ENCODE assay signal across 1 cellular context in genomic region chr7:45885264-45885882, GRCh38.
TF ChIP-seq lines count a peak whose summit lies in the region.

No MANE protein-coding gene starts in this region.

TF ChIP-seq in HepG2, 621 proteins besides CTCF, POLR2A, EP300 and RAD21 (continued from another document and continues in another):
- TF ChIP-seq U2AF1 (optimal IDR thresholded peaks at IDR 0.05; ENCODE audit: low read depth, low read length) (peak; percentile 51), HNRNPK (IDR thresholded peaks at IDR 0.05; ENCODE audit: low read depth, low read length, poor library complexity, severe bottlenecking) (no peak), ZBTB26 (CRISPR knock-in tag; IDR thresholded peaks at IDR 0.05; ENCODE audit: borderline replicate concordance) (no peak; the same call in 1 of the 2 replicates), MAFK (conservative IDR thresholded peaks at IDR 0.05 in 1 of 2, IDR thresholded peaks at IDR 0.05 in 1 of 2; ENCODE audit: low read length in 2 of 2) (peak in 1 of 2 experiments; percentile 19; a peak in 1 of 4 replicates), ZNF639 (CRISPR knock-in tag; conservative IDR thresholded peaks at IDR 0.05) (peak; percentile 65), ASH2L (IDR thresholded peaks at IDR 0.05; ENCODE audit: insufficient read length, low read depth, low read length) (peak; percentile 71), MLLT10 (CRISPR knock-in tag; IDR thresholded peaks at IDR 0.05) (no peak), ZNF430 (CRISPR knock-in tag; IDR thresholded peaks at IDR 0.05) (peak; percentile 92), SNAPC5 (CRISPR knock-in tag; IDR thresholded peaks at IDR 0.05; ENCODE audit: borderline replicate concordance) (peak; percentile 43; the same call in 1 of the 2 replicates), SRY (CRISPR knock-in tag; IDR thresholded peaks at IDR 0.05) (no peak), AHR (CRISPR knock-in tag; IDR thresholded peaks at IDR 0.05) (peak; percentile 85; the same call in 1 of the 2 replicates), ESRRA (CRISPR knock-in tag; IDR thresholded peaks at IDR 0.05; ENCODE audit: low read depth) (peak; percentile 72; the same call in 1 of the 2 replicates), ZNF530 (CRISPR knock-in tag; IDR thresholded peaks at IDR 0.05; ENCODE audit: low read depth) (no peak), CENPX (CRISPR knock-in tag; IDR thresholded peaks at IDR 0.05) (no peak), ATRX (CRISPR knock-in tag; IDR thresholded peaks at IDR 0.05; ENCODE audit: borderline replicate concordance) (no peak), PLSCR1 (CRISPR knock-in tag; IDR thresholded peaks at IDR 0.05; ENCODE audit: borderline replicate concordance) (no peak), MIER2 (CRISPR knock-in tag; IDR thresholded peaks at IDR 0.05) (peak; percentile 84; the same call in 1 of the 2 replicates), ZNF788 (CRISPR knock-in tag; IDR thresholded peaks at IDR 0.05; ENCODE audit: borderline replicate concordance) (peak; percentile 88; the same call in 1 of the 2 replicates), ATF7 (IDR thresholded peaks at IDR 0.05) (no peak; the same call in 1 of the 2 replicates), ATF7 (CRISPR knock-in tag; IDR thresholded peaks at IDR 0.05) (peak; percentile 92), REXO4 (CRISPR knock-in tag; IDR thresholded peaks at IDR 0.05; ENCODE audit: borderline replicate concordance) (no peak), XRCC5 (optimal IDR thresholded peaks at IDR 0.05; ENCODE audit: low read length) (no peak), NCOA1 (CRISPR knock-in tag; IDR thresholded peaks at IDR 0.05) (peak; percentile 99), PTBP1 (IDR thresholded peaks at IDR 0.05; ENCODE audit: low read depth, low read length, poor library complexity, severe bottlenecking) (no peak), NBN (conservative IDR thresholded peaks at IDR 0.05) (no peak), KMT2B (CRISPR knock-in tag; IDR thresholded peaks at IDR 0.05) (peak; percentile 81), ELF3 (CRISPR knock-in tag; IDR thresholded peaks at IDR 0.05) (peak; percentile 94), SIN3A (IDR thresholded peaks at IDR 0.05; ENCODE audit: borderline replicate concordance, low read depth, low read length) (no peak; the same call in 1 of the 2 replicates), MTF1 (CRISPR knock-in tag; IDR thresholded peaks at IDR 0.05) (no peak), ZNF280B (CRISPR knock-in tag; IDR thresholded peaks at IDR 0.05; ENCODE audit: borderline replicate concordance) (0 out of 2 replicates have a peak, but pooled peaks have one; percentile 80), ZNF253 (CRISPR knock-in tag; IDR thresholded peaks at IDR 0.05; ENCODE audit: borderline replicate concordance) (peak; percentile 44; the same call in 1 of the 2 replicates), ZNF121 (CRISPR knock-in tag; IDR thresholded peaks at IDR 0.05) (peak; percentile 63), SIX4 (CRISPR knock-in tag; IDR thresholded peaks at IDR 0.05) (peak; percentile 70; the same call in 1 of the 2 replicates), CHD2 (IDR thresholded peaks at IDR 0.05; ENCODE audit: low read depth, low read length) (0 out of 2 replicates have a peak, but pooled peaks have one; percentile 18)
- TF ChIP-seq, protein P1, sequence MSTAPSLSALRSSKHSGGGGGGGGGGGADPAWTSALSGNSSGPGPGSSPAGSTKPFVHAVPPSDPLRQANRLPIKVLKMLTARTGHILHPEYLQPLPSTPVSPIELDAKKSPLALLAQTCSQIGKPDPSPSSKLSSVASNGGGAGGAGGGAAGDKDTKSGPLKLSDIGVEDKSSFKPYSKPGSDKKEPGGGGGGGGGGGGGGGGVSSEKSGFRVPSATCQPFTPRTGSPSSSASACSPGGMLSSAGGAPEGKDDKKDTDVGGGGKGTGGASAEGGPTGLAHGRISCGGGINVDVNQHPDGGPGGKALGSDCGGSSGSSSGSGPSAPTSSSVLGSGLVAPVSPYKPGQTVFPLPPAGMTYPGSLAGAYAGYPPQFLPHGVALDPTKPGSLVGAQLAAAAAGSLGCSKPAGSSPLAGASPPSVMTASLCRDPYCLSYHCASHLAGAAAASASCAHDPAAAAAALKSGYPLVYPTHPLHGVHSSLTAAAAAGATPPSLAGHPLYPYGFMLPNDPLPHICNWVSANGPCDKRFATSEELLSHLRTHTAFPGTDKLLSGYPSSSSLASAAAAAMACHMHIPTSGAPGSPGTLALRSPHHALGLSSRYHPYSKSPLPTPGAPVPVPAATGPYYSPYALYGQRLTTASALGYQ (CRISPR knock-in tag; IDR thresholded peaks at IDR 0.05) = peak; percentile 98
- TF ChIP-seq, protein P2, sequence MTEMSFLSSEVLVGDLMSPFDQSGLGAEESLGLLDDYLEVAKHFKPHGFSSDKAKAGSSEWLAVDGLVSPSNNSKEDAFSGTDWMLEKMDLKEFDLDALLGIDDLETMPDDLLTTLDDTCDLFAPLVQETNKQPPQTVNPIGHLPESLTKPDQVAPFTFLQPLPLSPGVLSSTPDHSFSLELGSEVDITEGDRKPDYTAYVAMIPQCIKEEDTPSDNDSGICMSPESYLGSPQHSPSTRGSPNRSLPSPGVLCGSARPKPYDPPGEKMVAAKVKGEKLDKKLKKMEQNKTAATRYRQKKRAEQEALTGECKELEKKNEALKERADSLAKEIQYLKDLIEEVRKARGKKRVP (CRISPR knock-in tag; IDR thresholded peaks at IDR 0.05) = peak in 1 of 2 experiments; percentile 97; a peak in 2 of 4 replicates
- TF ChIP-seq, protein P3, sequence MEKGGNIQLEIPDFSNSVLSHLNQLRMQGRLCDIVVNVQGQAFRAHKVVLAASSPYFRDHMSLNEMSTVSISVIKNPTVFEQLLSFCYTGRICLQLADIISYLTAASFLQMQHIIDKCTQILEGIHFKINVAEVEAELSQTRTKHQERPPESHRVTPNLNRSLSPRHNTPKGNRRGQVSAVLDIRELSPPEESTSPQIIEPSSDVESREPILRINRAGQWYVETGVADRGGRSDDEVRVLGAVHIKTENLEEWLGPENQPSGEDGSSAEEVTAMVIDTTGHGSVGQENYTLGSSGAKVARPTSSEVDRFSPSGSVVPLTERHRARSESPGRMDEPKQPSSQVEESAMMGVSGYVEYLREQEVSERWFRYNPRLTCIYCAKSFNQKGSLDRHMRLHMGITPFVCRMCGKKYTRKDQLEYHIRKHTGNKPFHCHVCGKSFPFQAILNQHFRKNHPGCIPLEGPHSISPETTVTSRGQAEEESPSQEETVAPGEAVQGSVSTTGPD (CRISPR knock-in tag; IDR thresholded peaks at IDR 0.05) = peak; percentile 60
- TF ChIP-seq, protein P4, sequence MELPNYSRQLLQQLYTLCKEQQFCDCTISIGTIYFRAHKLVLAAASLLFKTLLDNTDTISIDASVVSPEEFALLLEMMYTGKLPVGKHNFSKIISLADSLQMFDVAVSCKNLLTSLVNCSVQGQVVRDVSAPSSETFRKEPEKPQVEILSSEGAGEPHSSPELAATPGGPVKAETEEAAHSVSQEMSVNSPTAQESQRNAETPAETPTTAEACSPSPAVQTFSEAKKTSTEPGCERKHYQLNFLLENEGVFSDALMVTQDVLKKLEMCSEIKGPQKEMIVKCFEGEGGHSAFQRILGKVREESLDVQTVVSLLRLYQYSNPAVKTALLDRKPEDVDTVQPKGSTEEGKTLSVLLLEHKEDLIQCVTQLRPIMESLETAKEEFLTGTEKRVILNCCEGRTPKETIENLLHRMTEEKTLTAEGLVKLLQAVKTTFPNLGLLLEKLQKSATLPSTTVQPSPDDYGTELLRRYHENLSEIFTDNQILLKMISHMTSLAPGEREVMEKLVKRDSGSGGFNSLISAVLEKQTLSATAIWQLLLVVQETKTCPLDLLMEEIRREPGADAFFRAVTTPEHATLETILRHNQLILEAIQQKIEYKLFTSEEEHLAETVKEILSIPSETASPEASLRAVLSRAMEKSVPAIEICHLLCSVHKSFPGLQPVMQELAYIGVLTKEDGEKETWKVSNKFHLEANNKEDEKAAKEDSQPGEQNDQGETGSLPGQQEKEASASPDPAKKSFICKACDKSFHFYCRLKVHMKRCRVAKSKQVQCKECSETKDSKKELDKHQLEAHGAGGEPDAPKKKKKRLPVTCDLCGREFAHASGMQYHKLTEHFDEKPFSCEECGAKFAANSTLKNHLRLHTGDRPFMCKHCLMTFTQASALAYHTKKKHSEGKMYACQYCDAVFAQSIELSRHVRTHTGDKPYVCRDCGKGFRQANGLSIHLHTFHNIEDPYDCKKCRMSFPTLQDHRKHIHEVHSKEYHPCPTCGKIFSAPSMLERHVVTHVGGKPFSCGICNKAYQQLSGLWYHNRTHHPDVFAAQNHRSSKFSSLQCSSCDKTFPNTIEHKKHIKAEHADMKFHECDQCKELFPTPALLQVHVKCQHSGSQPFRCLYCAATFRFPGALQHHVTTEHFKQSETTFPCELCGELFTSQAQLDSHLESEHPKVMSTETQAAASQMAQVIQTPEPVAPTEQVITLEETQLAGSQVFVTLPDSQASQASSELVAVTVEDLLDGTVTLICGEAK (IDR thresholded peaks at IDR 0.05) = no peak
- TF ChIP-seq, protein P4 (CRISPR knock-in tag; IDR thresholded peaks at IDR 0.05) = peak; percentile 83
- TF ChIP-seq, protein P5, sequence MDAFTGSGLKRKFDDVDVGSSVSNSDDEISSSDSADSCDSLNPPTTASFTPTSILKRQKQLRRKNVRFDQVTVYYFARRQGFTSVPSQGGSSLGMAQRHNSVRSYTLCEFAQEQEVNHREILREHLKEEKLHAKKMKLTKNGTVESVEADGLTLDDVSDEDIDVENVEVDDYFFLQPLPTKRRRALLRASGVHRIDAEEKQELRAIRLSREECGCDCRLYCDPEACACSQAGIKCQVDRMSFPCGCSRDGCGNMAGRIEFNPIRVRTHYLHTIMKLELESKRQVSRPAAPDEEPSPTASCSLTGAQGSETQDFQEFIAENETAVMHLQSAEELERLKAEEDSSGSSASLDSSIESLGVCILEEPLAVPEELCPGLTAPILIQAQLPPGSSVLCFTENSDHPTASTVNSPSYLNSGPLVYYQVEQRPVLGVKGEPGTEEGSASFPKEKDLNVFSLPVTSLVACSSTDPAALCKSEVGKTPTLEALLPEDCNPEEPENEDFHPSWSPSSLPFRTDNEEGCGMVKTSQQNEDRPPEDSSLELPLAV (CRISPR knock-in tag; conservative IDR thresholded peaks at IDR 0.05; ENCODE audit: low read depth) = no peak
- TF ChIP-seq, protein P6, sequence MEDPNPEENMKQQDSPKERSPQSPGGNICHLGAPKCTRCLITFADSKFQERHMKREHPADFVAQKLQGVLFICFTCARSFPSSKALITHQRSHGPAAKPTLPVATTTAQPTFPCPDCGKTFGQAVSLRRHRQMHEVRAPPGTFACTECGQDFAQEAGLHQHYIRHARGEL (CRISPR knock-in tag; IDR thresholded peaks at IDR 0.05) = no peak
